ENCODE assay signal across 18 cellular contexts in genomic region chr10:77608281-77608680, GRCh38. TPM values are rescaled to one million over a fixed set of nuclear protein-coding genes. Genes with fewer than 3 reads are reported as not detected.
DNase-seq lines count a peak whose midpoint lies in the region; ATAC-seq, FAIRE-seq and TF ChIP-seq lines count a peak whose summit lies in the region.
"Had no signal": no experiment of that assay in that cellular context is flagged by ENCODE, and none has a peak within 500 bp of the region (broad histone marks: within the 10 kb centered on the region; RNA-seq: fewer than 3 reads in every experiment).

No MANE protein-coding gene starts in this region.

- peak; percentile 52 for FAIRE-seq in HTR-8/SVneo (lab: Jason Lieb, UNC)
- FAIRE-seq: GM19239, H1 had no signal

- intact Hi-C loops in Panc1 (cut with micrococcal nuclease; ENCODE audit: unreplicated experiment): no loop called here

- H3K4me3 Mint-ChIP-seq in T-cell: no peak overlapping the region
- H3K4me3 Mint-ChIP-seq: CD14-positive monocyte; CD4-positive, alpha-beta memory T cell; H9 had no signal

- H3K36me3 ChIP-seq in Panc1 (ENCODE audit: control insufficient read depth, insufficient read depth, low read length): no peaks in the 10 kb centered on the region

- peak overlapping the region; percentile 39; the same call in 1 of the 2 replicates for H3K27ac ChIP-seq in Panc1 (ENCODE audit: low read length)
- H3K27ac ChIP-seq: KMS-11 had no signal

- H3K9me3 Mint-ChIP-seq in T-cell: no peaks in the 10 kb centered on the region
- H3K9me3 Mint-ChIP-seq: CD14-positive monocyte; CD4-positive, alpha-beta memory T cell; H9 had no signal

- peaks cover 6 to 7% of the 10 kb centered on the region in 2 donors for H3K27me3 Mint-ChIP-seq in T-cell

- CTCF ChIA-PET in Panc1 (lab: Charles Lee): no interaction called here
- CTCF ChIA-PET in T-cell (lab: Charles Lee): no interaction called here

- H3K4me1 Mint-ChIP-seq in T-cell: peaks cover 3 to 8% (median 6%) of the 10 kb centered on the region in 3 donors

- ATAC-seq in Panc1 (no peak), T-cell (replicated peaks in 1 of 4) (no peak)

- DNase-seq in ELR (ENCODE audit: low read depth) (peak; percentile 50), HTR-8/SVneo (ENCODE audit: insufficient read length, low spot score) (no peak), Panc1 (ENCODE audit: low read depth, low spot score) (no peak), iris pigment epithelial cell (ENCODE audit: low read depth) (peak; percentile 31), ureter (ENCODE audit: low spot score) (no peak), NCI-H1092 (lab: John Stamatoyannopoulos, UW) (no peak), T-cell (no peak), NCI-H2171 (lab: John Stamatoyannopoulos, UW) (no peak)
- DNase-seq: AML-193; CD4-positive, alpha-beta memory T cell; DMS153; DMS79; GF-D8; H9 had no signal

- H3K27ac Mint-ChIP-seq in T-cell: no peak overlapping the region
- H3K27ac Mint-ChIP-seq: CD14-positive monocyte; CD4-positive, alpha-beta memory T cell; H9 had no signal

- H3K4me3 ChIP-seq in Panc1 (ENCODE audit: low read depth in 2 of 2, low read length in 2 of 2): no peak overlapping the region

- H3K9me3 ChIP-seq in Panc1 (ENCODE audit: control insufficient read depth, insufficient read depth, low read depth, low read length): no peaks in the 10 kb centered on the region

- H3K4me1 ChIP-seq in Panc1 (ENCODE audit: control insufficient read depth, insufficient read depth, low read length): peaks cover 86% of the 10 kb centered on the region

- in situ Hi-C loops in Panc1 (cut with HindIII; ENCODE audit: low pct_unique_long_range_greater_than_20kb, low sequenced_read_pairs): no loop called here

- BruUV-seq in Panc1 (replicated peaks; lab: Mats Ljungman, UMichigan): TSS peak; percentile 37

- TF ChIP-seq CTCF in Panc1 (IDR thresholded peaks at IDR 0.05): no peak

- no peaks in the 10 kb centered on the region for H3K27me3 ChIP-seq in Panc1 (ENCODE audit: control insufficient read depth, insufficient read depth, low read length)

- no peaks in the 10 kb centered on the region for H3K36me3 Mint-ChIP-seq in T-cell
- H3K36me3 Mint-ChIP-seq: CD14-positive monocyte; CD4-positive, alpha-beta memory T cell had no signal

- POLR2A ChIA-PET in Panc1 (lab: Charles Lee) (no interaction called here), T-cell (lab: Charles Lee) (no interaction called here)

RNA-seq across cellular contexts. Expression of gene KCNMA1, which starts 29.3 kb away (rescaled TPM):
- total RNA-seq in Panc1 (2021; ENCODE audit: unreplicated experiment) (91.9 TPM), ureter (87.9 TPM), T-cell (1 to 10 TPM in 1 of 5 donors, under 1 TPM in 4; 0.14 to 1.6 (median 0.60) TPM)
- 75.5 TPM for polyA plus RNA-seq in Panc1 (2012; ENCODE audit: insufficient read length)
- total RNA-seq: CD4-positive, alpha-beta memory T cell had no signal

Comparison
In these comparisons a context has a peak if more than half of its experiments do, and no peak if none do; other contexts are left out.
1. DNase-seq: peak in ELR (single experiment) and iris pigment epithelial cell (single experiment); none in HTR-8/SVneo (single experiment), Panc1 (single experiment), ureter (single experiment), NCI-H1092 (single experiment), T-cell (0 of 34) and NCI-H2171 (single experiment).
2. RNA of gene KCNMA1, which starts 29.3 kb away (total RNA-seq): 91.9 TPM in Panc1 (single experiment) and 87.9 TPM in ureter (single experiment); 0.14 to 1.6 TPM in T-cell; every median in the first group is over 10 times any median in the second.